ENCODE assay signal across 1 cellular context in the genomic region with DNA sequence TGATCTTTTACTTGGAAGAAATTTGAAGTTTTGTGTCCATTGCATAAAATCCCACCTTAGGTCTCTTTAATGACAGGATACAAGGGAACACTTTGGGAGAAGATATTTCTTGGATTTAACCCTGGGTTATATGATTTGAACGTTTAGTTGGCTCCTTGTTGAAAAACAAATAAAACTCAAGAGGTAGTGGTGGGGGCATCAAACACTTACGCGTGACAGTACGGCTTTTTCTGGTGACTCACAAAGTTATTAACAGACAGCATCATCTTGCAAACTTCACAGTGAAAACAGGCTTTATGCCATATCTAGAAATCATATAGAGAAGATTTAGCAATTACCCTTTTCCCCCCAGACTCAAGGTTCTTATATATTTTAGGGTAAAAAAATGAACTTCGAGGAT.
TF ChIP-seq lines count a peak whose summit lies in the region.

No MANE protein-coding gene starts in this region.

TF ChIP-seq in HEK293, 187 proteins besides CTCF, POLR2A, EP300 and RAD21:
- peak; percentile 23 for TF ChIP-seq FEZF1 (tag by site-specific recombination; IDR thresholded peaks at IDR 0.05)
- TF ChIP-seq ZBTB8A (tag by site-specific recombination; IDR thresholded peaks at IDR 0.05) = no peak
- TF ChIP-seq, protein P1, sequence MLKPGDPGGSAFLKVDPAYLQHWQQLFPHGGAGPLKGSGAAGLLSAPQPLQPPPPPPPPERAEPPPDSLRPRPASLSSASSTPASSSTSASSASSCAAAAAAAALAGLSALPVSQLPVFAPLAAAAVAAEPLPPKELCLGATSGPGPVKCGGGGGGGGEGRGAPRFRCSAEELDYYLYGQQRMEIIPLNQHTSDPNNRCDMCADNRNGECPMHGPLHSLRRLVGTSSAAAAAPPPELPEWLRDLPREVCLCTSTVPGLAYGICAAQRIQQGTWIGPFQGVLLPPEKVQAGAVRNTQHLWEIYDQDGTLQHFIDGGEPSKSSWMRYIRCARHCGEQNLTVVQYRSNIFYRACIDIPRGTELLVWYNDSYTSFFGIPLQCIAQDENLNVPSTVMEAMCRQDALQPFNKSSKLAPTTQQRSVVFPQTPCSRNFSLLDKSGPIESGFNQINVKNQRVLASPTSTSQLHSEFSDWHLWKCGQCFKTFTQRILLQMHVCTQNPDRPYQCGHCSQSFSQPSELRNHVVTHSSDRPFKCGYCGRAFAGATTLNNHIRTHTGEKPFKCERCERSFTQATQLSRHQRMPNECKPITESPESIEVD (tag by site-specific recombination; IDR thresholded peaks at IDR 0.05) = peak; percentile 60
- no peak for TF ChIP-seq ZNF768 (tag by site-specific recombination; IDR thresholded peaks at IDR 0.05)
- no peak for TF ChIP-seq ZNF221 (tag by site-specific recombination; IDR thresholded peaks at IDR 0.05; ENCODE audit: borderline replicate concordance)
- TF ChIP-seq ZNF549 (tag by site-specific recombination; IDR thresholded peaks at IDR 0.05) = no peak
- 0 out of 2 replicates have a peak, but pooled peaks have one; percentile 24 for TF ChIP-seq ZNF184 (tag by site-specific recombination; IDR thresholded peaks at IDR 0.05)
- TF ChIP-seq, protein P2, sequence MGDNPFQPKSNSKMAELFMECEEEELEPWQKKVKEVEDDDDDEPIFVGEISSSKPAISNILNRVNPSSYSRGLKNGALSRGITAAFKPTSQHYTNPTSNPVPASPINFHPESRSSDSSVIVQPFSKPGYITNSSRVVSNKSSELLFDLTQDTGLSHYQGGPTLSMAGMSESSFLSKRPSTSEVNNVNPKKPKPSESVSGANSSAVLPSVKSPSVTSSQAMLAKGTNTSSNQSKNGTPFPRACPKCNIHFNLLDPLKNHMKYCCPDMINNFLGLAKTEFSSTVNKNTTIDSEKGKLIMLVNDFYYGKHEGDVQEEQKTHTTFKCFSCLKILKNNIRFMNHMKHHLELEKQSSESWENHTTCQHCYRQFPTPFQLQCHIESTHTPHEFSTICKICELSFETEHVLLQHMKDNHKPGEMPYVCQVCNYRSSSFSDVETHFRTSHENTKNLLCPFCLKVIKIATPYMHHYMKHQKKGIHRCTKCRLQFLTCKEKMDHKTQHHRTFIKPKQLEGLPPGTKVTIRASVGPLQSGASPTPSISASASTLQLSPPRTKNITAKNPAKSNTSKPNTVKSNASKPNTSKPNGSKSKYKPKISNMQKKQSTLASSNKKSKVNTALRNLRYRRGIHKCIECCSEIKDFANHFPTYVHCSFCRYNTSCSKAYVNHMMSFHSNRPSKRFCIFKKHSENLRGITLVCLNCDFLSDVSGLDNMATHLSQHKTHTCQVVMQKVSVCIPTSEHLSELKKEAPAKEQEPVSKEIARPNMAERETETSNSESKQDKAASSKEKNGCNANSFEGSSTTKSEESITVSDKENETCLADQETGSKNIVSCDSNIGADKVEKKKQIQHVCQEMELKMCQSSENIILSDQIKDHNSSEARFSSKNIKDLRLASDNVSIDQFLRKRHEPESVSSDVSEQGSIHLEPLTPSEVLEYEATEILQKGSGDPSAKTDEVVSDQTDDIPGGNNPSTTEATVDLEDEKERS (tag by site-specific recombination; IDR thresholded peaks at IDR 0.05) = no peak
- TF ChIP-seq ZNF629 (tag by site-specific recombination; IDR thresholded peaks at IDR 0.05) = peak; percentile 55
- TF ChIP-seq ZNF621 (tag by site-specific recombination; IDR thresholded peaks at IDR 0.05) = no peak
- 0 out of 2 replicates have a peak, but pooled peaks have one; percentile 40 for TF ChIP-seq ZBTB21 (tag by site-specific recombination; IDR thresholded peaks at IDR 0.05)
- no peak for TF ChIP-seq ZNF138 (tag by site-specific recombination; IDR thresholded peaks at IDR 0.05; ENCODE audit: borderline replicate concordance)
- TF ChIP-seq GLIS2 (tag by site-specific recombination; IDR thresholded peaks at IDR 0.05) = no peak
- TF ChIP-seq WT1 (tag by site-specific recombination; IDR thresholded peaks at IDR 0.05) = no peak
- TF ChIP-seq KLF16 (tag by site-specific recombination; IDR thresholded peaks at IDR 0.05) = no peak
- TF ChIP-seq, protein P3, sequence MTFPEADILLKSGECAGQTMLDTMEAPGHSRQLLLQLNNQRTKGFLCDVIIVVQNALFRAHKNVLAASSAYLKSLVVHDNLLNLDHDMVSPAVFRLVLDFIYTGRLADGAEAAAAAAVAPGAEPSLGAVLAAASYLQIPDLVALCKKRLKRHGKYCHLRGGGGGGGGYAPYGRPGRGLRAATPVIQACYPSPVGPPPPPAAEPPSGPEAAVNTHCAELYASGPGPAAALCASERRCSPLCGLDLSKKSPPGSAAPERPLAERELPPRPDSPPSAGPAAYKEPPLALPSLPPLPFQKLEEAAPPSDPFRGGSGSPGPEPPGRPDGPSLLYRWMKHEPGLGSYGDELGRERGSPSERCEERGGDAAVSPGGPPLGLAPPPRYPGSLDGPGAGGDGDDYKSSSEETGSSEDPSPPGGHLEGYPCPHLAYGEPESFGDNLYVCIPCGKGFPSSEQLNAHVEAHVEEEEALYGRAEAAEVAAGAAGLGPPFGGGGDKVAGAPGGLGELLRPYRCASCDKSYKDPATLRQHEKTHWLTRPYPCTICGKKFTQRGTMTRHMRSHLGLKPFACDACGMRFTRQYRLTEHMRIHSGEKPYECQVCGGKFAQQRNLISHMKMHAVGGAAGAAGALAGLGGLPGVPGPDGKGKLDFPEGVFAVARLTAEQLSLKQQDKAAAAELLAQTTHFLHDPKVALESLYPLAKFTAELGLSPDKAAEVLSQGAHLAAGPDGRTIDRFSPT (tag by site-specific recombination; IDR thresholded peaks at IDR 0.05) = 0 out of 2 replicates have a peak, but pooled peaks have one; percentile 30
- peak; percentile 75 for TF ChIP-seq OSR2 (tag by site-specific recombination; IDR thresholded peaks at IDR 0.05)
- TF ChIP-seq EGR2 (tag by site-specific recombination; IDR thresholded peaks at IDR 0.05; ENCODE audit: low read depth) = no peak
- TF ChIP-seq, protein P4, sequence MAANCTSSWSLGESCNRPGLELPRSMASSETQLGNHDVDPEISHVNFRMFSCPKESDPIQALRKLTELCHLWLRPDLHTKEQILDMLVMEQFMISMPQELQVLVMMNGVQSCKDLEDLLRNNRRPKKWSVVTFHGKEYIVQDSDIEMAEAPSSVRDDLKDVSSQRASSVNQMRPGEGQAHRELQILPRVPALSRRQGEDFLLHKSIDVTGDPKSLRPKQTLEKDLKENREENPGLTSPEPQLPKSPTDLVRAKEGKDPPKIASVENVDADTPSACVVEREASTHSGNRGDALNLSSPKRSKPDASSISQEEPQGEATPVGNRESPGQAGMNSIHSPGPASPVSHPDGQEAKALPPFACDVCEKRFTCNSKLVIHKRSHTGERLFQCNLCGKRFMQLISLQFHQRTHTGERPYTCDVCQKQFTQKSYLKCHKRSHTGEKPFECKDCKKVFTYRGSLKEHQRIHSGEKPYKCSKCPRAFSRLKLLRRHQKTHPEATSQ (tag by site-specific recombination; IDR thresholded peaks at IDR 0.05) = no peak
- no peak for TF ChIP-seq ZNF175 (tag by site-specific recombination; IDR thresholded peaks at IDR 0.05)
- TF ChIP-seq GFI1B (tag by site-specific recombination; IDR thresholded peaks at IDR 0.05) = no peak
- TF ChIP-seq, protein P5, sequence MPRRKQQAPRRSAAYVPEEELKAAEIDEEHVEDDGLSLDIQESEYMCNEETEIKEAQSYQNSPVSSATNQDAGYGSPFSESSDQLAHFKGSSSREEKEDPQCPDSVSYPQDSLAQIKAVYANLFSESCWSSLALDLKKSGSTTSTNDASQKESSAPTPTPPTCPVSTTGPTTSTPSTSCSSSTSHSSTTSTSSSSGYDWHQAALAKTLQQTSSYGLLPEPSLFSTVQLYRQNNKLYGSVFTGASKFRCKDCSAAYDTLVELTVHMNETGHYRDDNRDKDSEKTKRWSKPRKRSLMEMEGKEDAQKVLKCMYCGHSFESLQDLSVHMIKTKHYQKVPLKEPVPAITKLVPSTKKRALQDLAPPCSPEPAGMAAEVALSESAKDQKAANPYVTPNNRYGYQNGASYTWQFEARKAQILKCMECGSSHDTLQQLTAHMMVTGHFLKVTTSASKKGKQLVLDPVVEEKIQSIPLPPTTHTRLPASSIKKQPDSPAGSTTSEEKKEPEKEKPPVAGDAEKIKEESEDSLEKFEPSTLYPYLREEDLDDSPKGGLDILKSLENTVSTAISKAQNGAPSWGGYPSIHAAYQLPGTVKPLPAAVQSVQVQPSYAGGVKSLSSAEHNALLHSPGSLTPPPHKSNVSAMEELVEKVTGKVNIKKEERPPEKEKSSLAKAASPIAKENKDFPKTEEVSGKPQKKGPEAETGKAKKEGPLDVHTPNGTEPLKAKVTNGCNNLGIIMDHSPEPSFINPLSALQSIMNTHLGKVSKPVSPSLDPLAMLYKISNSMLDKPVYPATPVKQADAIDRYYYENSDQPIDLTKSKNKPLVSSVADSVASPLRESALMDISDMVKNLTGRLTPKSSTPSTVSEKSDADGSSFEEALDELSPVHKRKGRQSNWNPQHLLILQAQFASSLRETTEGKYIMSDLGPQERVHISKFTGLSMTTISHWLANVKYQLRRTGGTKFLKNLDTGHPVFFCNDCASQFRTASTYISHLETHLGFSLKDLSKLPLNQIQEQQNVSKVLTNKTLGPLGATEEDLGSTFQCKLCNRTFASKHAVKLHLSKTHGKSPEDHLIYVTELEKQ (tag by site-specific recombination; IDR thresholded peaks at IDR 0.05; ENCODE audit: borderline replicate concordance) = peak; percentile 39; the same call in 1 of the 2 replicates
- TF ChIP-seq ZNF155 (tag by site-specific recombination; IDR thresholded peaks at IDR 0.05) = no peak
- no peak for TF ChIP-seq ZNF623 (tag by site-specific recombination; IDR thresholded peaks at IDR 0.05)
- TF ChIP-seq IKZF3 (tag by site-specific recombination; IDR thresholded peaks at IDR 0.05) = 0 out of 2 replicates have a peak, but pooled peaks have one; percentile 23
- peak; percentile 44; the same call in 1 of the 2 replicates for TF ChIP-seq ZNF660 (tag by site-specific recombination; IDR thresholded peaks at IDR 0.05)
- TF ChIP-seq ZNF211 (tag by site-specific recombination; IDR thresholded peaks at IDR 0.05; ENCODE audit: low read depth) = no peak
- TF ChIP-seq ZNF133 (tag by site-specific recombination; IDR thresholded peaks at IDR 0.05) = no peak
- TF ChIP-seq TCF7L2 (IDR thresholded peaks at IDR 0.05; ENCODE audit: borderline replicate concordance, low read depth, low read length) = peak; percentile 59; the same call in 1 of the 2 replicates
- TF ChIP-seq ZNF600 (tag by site-specific recombination; IDR thresholded peaks at IDR 0.05) = no peak
- TF ChIP-seq ZNF366 (tag by site-specific recombination; conservative IDR thresholded peaks at IDR 0.05) = peak; percentile 56; the same call in 1 of the 2 replicates
- 0 out of 2 replicates have a peak, but pooled peaks have one; percentile 17 for TF ChIP-seq ZNF24 (tag by site-specific recombination; IDR thresholded peaks at IDR 0.05)
- no peak for TF ChIP-seq ZNF350 (tag by site-specific recombination; IDR thresholded peaks at IDR 0.05)
- TF ChIP-seq KLF1 (tag by site-specific recombination; IDR thresholded peaks at IDR 0.05) = no peak
- no peak for TF ChIP-seq GLIS1 (tag by site-specific recombination; IDR thresholded peaks at IDR 0.05)
- no peak for TF ChIP-seq MZF1 (tag by site-specific recombination; IDR thresholded peaks at IDR 0.05; ENCODE audit: borderline replicate concordance)
